Comparison of ENCODE assay signal across 25 cellular contexts in genomic region chr14:42508209-42508946, GRCh38.
"Had no signal": no experiment of that assay in that cellular context is flagged by ENCODE, and none has a peak within 500 bp of the region (broad histone marks: within the 10 kb centered on the region; RNA-seq: fewer than 3 reads in every experiment).

No MANE protein-coding gene starts in this region.

- H3K27me3 ChIP-seq: esophagus squamous epithelium, heart right ventricle, neural progenitor cell, stomach, thyroid gland, vagina had no signal

- H2AFZ ChIP-seq: neural progenitor cell, parathyroid adenoma had no signal

- DNase-seq: cortex of kidney; effector memory CD8-positive, alpha-beta T cell; erythroblast; esophagus squamous epithelium; foreskin melanocyte; glutamatergic neuron; heart right ventricle; hippocampal formation; naive B cell; stimulated activated CD4-positive, alpha-beta T cell treated with anti-CD3 and anti-CD28 coated beads, Interleukin-12 subunit alpha, Interleukin-12 subunit beta, amount 100 ng/mL, for 4 hours; stimulated activated CD4-positive, alpha-beta T cell treated with anti-CD3 and anti-CD28 coated beads, Interleukin-1b, Interleukin-23, amount 100 ng/mL, for 48 hours; stimulated activated CD4-positive, alpha-beta T cell treated with anti-CD3 and anti-CD28 coated beads, Interleukin-4, amount 100 ng/mL, for 24 hours; stimulated activated naive CD4-positive, alpha-beta T cell treated with Interleukin-2 at 50 U/mL for 16 hours; stomach; thyroid gland; trophoblast cell had no signal

- H3K9me3 ChIP-seq: esophagus squamous epithelium, heart right ventricle, thyroid gland, vagina had no signal

- H3K4me2 ChIP-seq: neural progenitor cell, smooth muscle cell had no signal

- FAIRE-seq: endometrium, keratinocyte had no signal

- H3K4me1 ChIP-seq: esophagus squamous epithelium, heart right ventricle, neural progenitor cell, parathyroid adenoma, stomach, thyroid gland, vagina had no signal

- H3K79me2 ChIP-seq: parathyroid adenoma had no signal

- H3K27ac ChIP-seq: esophagus squamous epithelium, heart right ventricle, neural progenitor cell, parathyroid adenoma, stomach, thyroid gland, vagina had no signal

- ATAC-seq: effector memory CD8-positive, alpha-beta T cell; heart right ventricle; sciatic nerve; stimulated activated effector memory CD8-positive, alpha-beta T cell treated with anti-CD3 and anti-CD28 coated beads, Interleukin-12 subunit alpha, Interleukin-12 subunit beta, amount 100 ng/mL, for 72 hours had no signal

- H3K36me3 ChIP-seq: esophagus squamous epithelium, heart right ventricle, neural progenitor cell, stomach, thyroid gland, vagina had no signal

- H3K4me3 ChIP-seq: esophagus squamous epithelium, heart right ventricle, lung, neural progenitor cell, smooth muscle cell, stomach, thyroid gland, vagina had no signal

- H3K9ac ChIP-seq: neural progenitor cell, parathyroid adenoma had no signal
